Comparison of ENCODE assay signal across 24 cellular contexts in genomic region chr7:155878674-155879073, GRCh38.
DNase-seq lines count a peak whose midpoint lies in the region; ATAC-seq and TF ChIP-seq lines count a peak whose summit lies in the region.
"Had no signal": no experiment of that assay in that cellular context is flagged by ENCODE, and none has a peak within 500 bp of the region (broad histone marks: within the 10 kb centered on the region; RNA-seq: fewer than 3 reads in every experiment).

No MANE protein-coding gene starts in this region.

- H3K27me3 Mint-ChIP-seq in osteocyte (ENCODE audit: unreplicated experiment) = peaks cover 8% of the 10 kb centered on the region
- H3K27me3 Mint-ChIP-seq: B cell had no signal

- no peaks in the 10 kb centered on the region for H3K36me3 Mint-ChIP-seq in osteocyte (ENCODE audit: unreplicated experiment)
- H3K36me3 Mint-ChIP-seq: CD14-positive monocyte; CD8-positive, alpha-beta memory T cell had no signal

- no peak overlapping the region for H3K27ac Mint-ChIP-seq in osteocyte (ENCODE audit: unreplicated experiment)
- H3K27ac Mint-ChIP-seq: B cell; CD14-positive monocyte; CD8-positive, alpha-beta memory T cell; GM23338; HFFc6 had no signal

- DNase-seq in NCI-H146 (lab: John Stamatoyannopoulos, UW) (peak; percentile 8), NCI-H146 treated with DMSO at 0.1 percent for 48 hours (lab: John Stamatoyannopoulos, UW; ENCODE audit: unreplicated experiment) (no peak), NCI-H69 (lab: John Stamatoyannopoulos, UW) (peak; percentile 44), ecto neural progenitor cell (ENCODE audit: low spot score) (peak; percentile 11), osteocyte (ENCODE audit: extremely low spot score, unreplicated experiment) (peak; percentile 51), DMS 273 (lab: John Stamatoyannopoulos, UW; ENCODE audit: unreplicated experiment) (no peak)
- DNase-seq: CD8-positive, alpha-beta memory T cell; HFFc6; IMR-90; KG1; MG63; NCI-H1105 treated with DMSO at 0.1 percent for 48 hours; NCI-H1694 treated with DMSO at 0.1 percent for 48 hours; NCI-H2081; NCI-H2171; NCI-H345; NCI-H510A treated with DMSO at 0.1 percent for 48 hours; SHP77 had no signal

- TF ChIP-seq CTCF in osteocyte (IDR thresholded peaks at IDR 0.05) = no peak

- H3K4me3 Mint-ChIP-seq in osteocyte (ENCODE audit: unreplicated experiment) = no peak overlapping the region
- H3K4me3 Mint-ChIP-seq: B cell; CD14-positive monocyte; CD8-positive, alpha-beta memory T cell; GM23338; HFFc6 had no signal

- ATAC-seq in HG02973 (IDR thresholded peaks at IDR 0.05; ENCODE audit: unreplicated experiment) = no peak
- no peak for ATAC-seq in HG03039 (IDR thresholded peaks at IDR 0.05; ENCODE audit: unreplicated experiment)
- ATAC-seq: GM23338, Panc1 had no signal

- H3K4me1 Mint-ChIP-seq in osteocyte (ENCODE audit: unreplicated experiment) = no peaks in the 10 kb centered on the region
- H3K4me1 Mint-ChIP-seq: B cell; CD8-positive, alpha-beta memory T cell had no signal

- H3K9me3 Mint-ChIP-seq in osteocyte (ENCODE audit: unreplicated experiment) = no peaks in the 10 kb centered on the region
- H3K9me3 Mint-ChIP-seq: CD8-positive, alpha-beta memory T cell; GM23338 had no signal

Comparison
In these comparisons a context has a peak if more than half of its experiments do, and no peak if none do; other contexts are left out.
1. DNase-seq: peak in NCI-H146 (single experiment), NCI-H69 (single experiment), ecto neural progenitor cell (single experiment) and osteocyte (single experiment); none in NCI-H146 treated with DMSO at 0.1 percent for 48 hours (single experiment) and DMS 273 (single experiment).